8 cellular contexts compared by ENCODE assay signal in the genomic region with DNA sequence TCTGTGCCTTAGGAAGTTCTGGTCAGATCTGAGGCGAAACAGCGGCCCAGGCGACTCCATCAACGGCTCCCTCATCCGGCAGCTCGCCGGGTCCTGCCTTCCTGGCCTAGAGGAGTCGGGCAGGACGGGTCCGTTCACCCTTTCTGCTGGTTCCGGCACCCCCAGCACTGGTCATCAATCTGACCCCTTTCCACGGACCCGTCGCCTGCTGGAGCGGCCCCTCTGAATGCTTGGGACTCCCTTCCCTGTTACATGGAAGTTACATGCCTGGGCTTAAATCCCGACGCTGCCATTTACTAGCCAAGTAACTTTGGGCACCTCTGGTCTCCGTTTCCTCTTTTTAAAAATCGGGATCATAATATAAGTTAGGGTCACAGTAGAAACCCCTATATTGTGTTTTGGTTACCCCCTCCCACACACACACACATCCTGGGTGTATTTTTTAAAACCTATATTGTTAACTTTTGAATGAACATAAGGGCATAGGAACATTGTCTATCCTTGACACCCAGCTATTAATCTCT.
DNase-seq lines count a peak whose midpoint lies in the region; TF ChIP-seq lines count a peak whose summit lies in the region.

No MANE protein-coding gene starts in this region.

- no peaks in the 10 kb centered on the region for H3K9me3 ChIP-seq in effector memory CD4-positive, alpha-beta T cell (ENCODE audit: control insufficient read depth, low read length)
- H3K9me3 ChIP-seq in neutrophil = no peaks in the 10 kb centered on the region

- H3K4me1 ChIP-seq in effector memory CD4-positive, alpha-beta T cell (ENCODE audit: control insufficient read depth, insufficient read depth, low read length, poor library complexity, severe bottlenecking) = peaks cover 13% of the 10 kb centered on the region
- peaks cover 19 to 24% of the 10 kb centered on the region in 2 experiments for H3K4me1 ChIP-seq in neutrophil (ENCODE audit: control insufficient read depth in 1 of 2, insufficient read depth in 1 of 2, low read depth in 1 of 2, low read length in 1 of 2)

- no peaks in the 10 kb centered on the region for H3K27me3 ChIP-seq in effector memory CD4-positive, alpha-beta T cell (replicated peaks; ENCODE audit: control insufficient read depth, insufficient read depth, low read length, poor library complexity, severe bottlenecking)
- H3K27me3 ChIP-seq in neutrophil = no peaks in the 10 kb centered on the region

- H3K4me3 ChIP-seq in NB4 (ENCODE audit: low read depth, low read length) = peak overlapping the region; percentile 77
- peak overlapping the region; percentile 96 for H3K4me3 ChIP-seq in effector memory CD4-positive, alpha-beta T cell (ENCODE audit: insufficient read depth, low read depth, low read length, poor library complexity, severe bottlenecking)
- peak overlapping the region; percentile 90 to 94 for H3K4me3 ChIP-seq in neutrophil (ENCODE audit: low read depth in 1 of 2, low read length in 1 of 2)

- H3K9me3 Mint-ChIP-seq in T-helper 1 cell treated with Interleukin-12 subunit alpha and Interleukin-12 subunit beta and Interleukin-4 antibody, amounts not matched to agents 30 μg/mL and 1 μg/mL, for 36 hours = peaks cover 6% of the 10 kb centered on the region

- no peak for TF ChIP-seq POLR2A in NB4 (IDR thresholded peaks at IDR 0.05; ENCODE audit: extremely low read depth, insufficient read length)

- peak overlapping the region; percentile 88 for H3K4me3 Mint-ChIP-seq in T-helper 1 cell treated with Interleukin-12 subunit alpha and Interleukin-12 subunit beta and Interleukin-4 antibody, amounts not matched to agents 30 μg/mL and 1 μg/mL, for 36 hours

- H3K27ac Mint-ChIP-seq in T-helper 1 cell treated with Interleukin-12 subunit alpha and Interleukin-12 subunit beta and Interleukin-4 antibody, amounts not matched to agents 30 μg/mL and 1 μg/mL, for 36 hours = peak overlapping the region; percentile 88

- CTCF ChIA-PET in HEK293T (lab: Yijun Ruan, JAX) = no interaction called here

- H3K27ac ChIP-seq in effector memory CD4-positive, alpha-beta T cell (ENCODE audit: insufficient read depth, low read length, poor library complexity, severe bottlenecking) = peak overlapping the region; percentile 35
- H3K27ac ChIP-seq in neutrophil = peak overlapping the region; percentile 46

- H3K27me3 Mint-ChIP-seq in T-helper 1 cell treated with Interleukin-12 subunit alpha and Interleukin-12 subunit beta and Interleukin-4 antibody, amounts not matched to agents 30 μg/mL and 1 μg/mL, for 36 hours (ENCODE audit: low read depth) = no peaks in the 10 kb centered on the region

- peaks cover 17% of the 10 kb centered on the region for H3K36me3 Mint-ChIP-seq in T-helper 1 cell treated with Interleukin-12 subunit alpha and Interleukin-12 subunit beta and Interleukin-4 antibody, amounts not matched to agents 30 μg/mL and 1 μg/mL, for 36 hours (ENCODE audit: low read depth)

- no peaks in the 10 kb centered on the region for H3K36me3 ChIP-seq in effector memory CD4-positive, alpha-beta T cell (ENCODE audit: control insufficient read depth, insufficient read depth, low read length)
- no peaks in the 10 kb centered on the region for H3K36me3 ChIP-seq in neutrophil

- POLR2A ChIA-PET in HEK293T (lab: Yijun Ruan, JAX) = no interaction called here

- TF ChIP-seq CTCF in NB4 (IDR thresholded peaks at IDR 0.05; ENCODE audit: low read depth, low read length) (no peak), neutrophil (IDR thresholded peaks at IDR 0.05) (no peak)

- peaks cover 41% of the 10 kb centered on the region for H3K4me1 Mint-ChIP-seq in T-helper 1 cell treated with Interleukin-12 subunit alpha and Interleukin-12 subunit beta and Interleukin-4 antibody, amounts not matched to agents 30 μg/mL and 1 μg/mL, for 36 hours (ENCODE audit: low read depth)

- DNase-seq in T-helper 1 cell = no peak
- no peak for DNase-seq in NB4 (ENCODE audit: low read depth)
- no peak for DNase-seq in effector memory CD4-positive, alpha-beta T cell
- DNase-seq in activated CD4-positive, CD25-positive, alpha-beta regulatory T cell (lab: John Stamatoyannopoulos, UW) = no peak
- no peak for DNase-seq in HEK293T (ENCODE audit: extremely low spot score)
- DNase-seq in HPDE6-E6E7 (ENCODE audit: extremely low spot score) = no peak

TF ChIP-seq in HEK293T, 16 proteins besides CTCF, POLR2A, EP300 and RAD21:
- TF ChIP-seq TARDBP (IDR thresholded peaks at IDR 0.05) = no peak
- TF ChIP-seq, protein P1, sequence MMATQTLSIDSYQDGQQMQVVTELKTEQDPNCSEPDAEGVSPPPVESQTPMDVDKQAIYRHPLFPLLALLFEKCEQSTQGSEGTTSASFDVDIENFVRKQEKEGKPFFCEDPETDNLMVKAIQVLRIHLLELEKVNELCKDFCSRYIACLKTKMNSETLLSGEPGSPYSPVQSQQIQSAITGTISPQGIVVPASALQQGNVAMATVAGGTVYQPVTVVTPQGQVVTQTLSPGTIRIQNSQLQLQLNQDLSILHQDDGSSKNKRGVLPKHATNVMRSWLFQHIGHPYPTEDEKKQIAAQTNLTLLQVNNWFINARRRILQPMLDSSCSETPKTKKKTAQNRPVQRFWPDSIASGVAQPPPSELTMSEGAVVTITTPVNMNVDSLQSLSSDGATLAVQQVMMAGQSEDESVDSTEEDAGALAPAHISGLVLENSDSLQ (IDR thresholded peaks at IDR 0.05) = no peak
- TF ChIP-seq BHLHE40 (IDR thresholded peaks at IDR 0.05; ENCODE audit: borderline replicate concordance) = no peak
- no peak for TF ChIP-seq FOXM1 (IDR thresholded peaks at IDR 0.05; ENCODE audit: borderline replicate concordance)
- TF ChIP-seq FOXA1 (IDR thresholded peaks at IDR 0.05) = no peak
- TF ChIP-seq HDGF (IDR thresholded peaks at IDR 0.05; ENCODE audit: borderline replicate concordance) = no peak
- TF ChIP-seq ELF4 (IDR thresholded peaks at IDR 0.05) = no peak
- no peak for TF ChIP-seq SUZ12 (IDR thresholded peaks at IDR 0.05)
- TF ChIP-seq NFRKB (IDR thresholded peaks at IDR 0.05) = no peak
- TF ChIP-seq ARNT (IDR thresholded peaks at IDR 0.05) = no peak
- no peak for TF ChIP-seq FOXK2 (IDR thresholded peaks at IDR 0.05)
- TF ChIP-seq CTBP1 (IDR thresholded peaks at IDR 0.05; ENCODE audit: borderline replicate concordance) = no peak
- no peak for TF ChIP-seq SP1 (IDR thresholded peaks at IDR 0.05)
- TF ChIP-seq LEF1 (IDR thresholded peaks at IDR 0.05; ENCODE audit: borderline replicate concordance) = no peak
- TF ChIP-seq ZNF384 (IDR thresholded peaks at IDR 0.05) = no peak
- no peak for TF ChIP-seq L3MBTL2 (conservative IDR thresholded peaks at IDR 0.05)
